ENCODE assay signal across 15 cellular contexts in the genomic region with DNA sequence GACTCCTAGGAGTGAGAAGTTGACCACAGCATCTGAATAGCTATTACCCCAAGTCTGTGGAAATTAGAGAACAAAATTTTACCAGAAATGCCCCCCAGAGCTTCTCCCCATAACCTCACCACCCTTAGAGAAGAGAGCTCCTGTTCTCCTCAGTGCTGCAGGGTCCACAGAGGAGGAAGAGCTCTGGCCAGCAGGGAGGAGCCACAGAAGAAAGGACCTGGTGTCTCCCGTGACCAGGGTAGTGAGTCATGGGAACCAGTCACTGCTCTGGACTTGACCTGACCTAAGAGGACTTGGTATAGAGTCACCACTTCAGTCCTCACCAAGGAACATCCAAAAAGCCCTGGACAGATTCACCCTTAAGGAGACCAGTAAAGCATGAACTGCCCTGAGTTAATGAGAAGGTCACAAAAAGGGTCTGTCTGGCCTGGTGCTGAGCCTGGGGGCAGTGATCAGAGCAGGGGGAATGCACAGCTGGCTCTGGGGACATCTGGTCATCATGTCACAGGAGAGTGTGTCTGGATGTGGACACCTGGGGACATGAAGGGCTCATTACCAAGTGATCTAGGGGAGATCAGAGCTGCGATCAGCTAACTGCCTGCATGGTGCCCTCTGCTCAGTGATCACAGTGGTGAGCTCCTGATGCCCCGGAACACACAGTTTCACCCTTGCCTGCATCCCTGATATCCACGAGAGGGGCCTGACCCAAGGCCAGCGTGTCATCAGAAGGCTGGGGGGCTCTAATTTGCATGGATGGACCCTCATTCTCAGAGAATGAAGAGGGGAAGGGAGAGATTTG.
A peak's percentile ranks its signal among the peaks of the same experiment; 100 is the strongest.
DNase-seq lines count a peak whose midpoint lies in the region; ATAC-seq, FAIRE-seq and TF ChIP-seq lines count a peak whose summit lies in the region.
"Had no signal": no experiment of that assay in that cellular context is flagged by ENCODE, and none has a peak within 500 bp of the region (broad histone marks: within the 10 kb centered on the region; RNA-seq: fewer than 3 reads in every experiment).

No MANE protein-coding gene starts in this region.

- H3K4me1 ChIP-seq in lower lobe of right lung, result no peaks in the 10 kb centered on the region
- H3K4me1 ChIP-seq: foreskin keratinocyte had no signal

- no peaks in the 10 kb centered on the region for H3K27me3 ChIP-seq in bronchial epithelial cell (ENCODE audit: control insufficient read depth, insufficient read depth, low read length)
- peaks cover 16% of the 10 kb centered on the region for H3K27me3 ChIP-seq in lower lobe of right lung (ENCODE audit: low read depth)
- H3K27me3 ChIP-seq in H7 (ENCODE audit: control insufficient read depth, insufficient read depth, low read length), result peaks cover 95% of the 10 kb centered on the region
- H3K27me3 ChIP-seq: body of pancreas, ovary had no signal

- H3K36me3 ChIP-seq in bronchial epithelial cell (ENCODE audit: control insufficient read depth, insufficient read depth, low read length) (no peaks in the 10 kb centered on the region), lower lobe of right lung (no peaks in the 10 kb centered on the region), H7 (replicated peaks; ENCODE audit: control insufficient read depth, insufficient read depth, low read length) (no peaks in the 10 kb centered on the region)
- H3K36me3 ChIP-seq: ovary had no signal

- H3K27me3 Mint-ChIP-seq in activated naive CD8-positive, alpha-beta T cell treated with anti-CD3 and anti-CD28 coated beads, Interleukin-2, amount 50 U/mL, for 24 hours, result peaks cover 28% of the 10 kb centered on the region

- H3K27ac ChIP-seq in lower lobe of right lung, result no peak overlapping the region
- H3K27ac ChIP-seq: body of pancreas, dorsolateral prefrontal cortex, foreskin keratinocyte, ovary, SK-N-MC had no signal

- intact Hi-C loops in lower lobe of right lung (cut with DNase I), result no loop called here

- no peak for TF ChIP-seq CTCF in bronchial epithelial cell (IDR thresholded peaks at IDR 0.05; ENCODE audit: insufficient read depth, low read length, severe bottlenecking)
- TF ChIP-seq CTCF in lower lobe of right lung (IDR thresholded peaks at IDR 0.05), result no peak

- ATAC-seq in lower lobe of right lung (peak; percentile 61 to 82), HG03342 (IDR thresholded peaks at IDR 0.05; ENCODE audit: unreplicated experiment) (no peak)
- ATAC-seq in activated naive CD8-positive, alpha-beta T cell treated with anti-CD3 and anti-CD28 coated beads, Interleukin-2, amount 50 U/mL, for 24 hours, result no peak
- ATAC-seq: body of pancreas had no signal

- no peaks in the 10 kb centered on the region for H3K9me3 Mint-ChIP-seq in activated naive CD8-positive, alpha-beta T cell treated with anti-CD3 and anti-CD28 coated beads, Interleukin-2, amount 50 U/mL, for 24 hours

- no peak overlapping the region for H3K27ac Mint-ChIP-seq in activated naive CD8-positive, alpha-beta T cell treated with anti-CD3 and anti-CD28 coated beads, Interleukin-2, amount 50 U/mL, for 24 hours

- no peaks in the 10 kb centered on the region for H3K9me3 ChIP-seq in lower lobe of right lung
- H3K9me3 ChIP-seq: body of pancreas, ovary had no signal

- no peaks in the 10 kb centered on the region for H3K4me1 Mint-ChIP-seq in activated naive CD8-positive, alpha-beta T cell treated with anti-CD3 and anti-CD28 coated beads, Interleukin-2, amount 50 U/mL, for 24 hours

- H3K4me3 Mint-ChIP-seq in activated naive CD8-positive, alpha-beta T cell treated with anti-CD3 and anti-CD28 coated beads, Interleukin-2, amount 50 U/mL, for 24 hours, result no peak overlapping the region

- DNase-seq in AG08396 (ENCODE audit: low spot score) (peak; percentile 62), HCEC 1CT (peak; percentile 33), bronchial epithelial cell (ENCODE audit: low read depth) (peak; percentile 29), lower lobe of right lung (no peak), H7 (no peak), SHP77 treated with DMSO at 0.1 percent for 48 hours (lab: John Stamatoyannopoulos, UW) (no peak)
- DNase-seq in activated naive CD8-positive, alpha-beta T cell treated with anti-CD3 and anti-CD28 coated beads, Interleukin-2, amount 50 U/mL, for 24 hours, result no peak
- DNase-seq: DMS79 treated with DMSO at 0.1 percent for 48 hours, dorsolateral prefrontal cortex, foreskin keratinocyte, NCI-H2171, ovary had no signal

- no peak overlapping the region for H3K4me3 ChIP-seq in bronchial epithelial cell (ENCODE audit: low read depth, low read length)
- no peak overlapping the region for H3K4me3 ChIP-seq in lower lobe of right lung
- H3K4me3 ChIP-seq in H7 (ENCODE audit: insufficient read depth, low read depth, low read length), result no peak overlapping the region
- H3K4me3 ChIP-seq: body of pancreas, dorsolateral prefrontal cortex, ovary, SK-N-MC had no signal

- FAIRE-seq in bronchial epithelial cell (lab: Jason Lieb, UNC), result peak; percentile 72

- H3K36me3 Mint-ChIP-seq in activated naive CD8-positive, alpha-beta T cell treated with anti-CD3 and anti-CD28 coated beads, Interleukin-2, amount 50 U/mL, for 24 hours (ENCODE audit: low read depth), result no peaks in the 10 kb centered on the region

Comparison
In these comparisons a context has a peak if more than half of its experiments do, and no peak if none do; other contexts are left out.
1. DNase-seq: peak in AG08396 (single experiment), HCEC 1CT (single experiment) and bronchial epithelial cell (single experiment); none in lower lobe of right lung (single experiment), activated naive CD8-positive, alpha-beta T cell treated with anti-CD3 and anti-CD28 coated beads, Interleukin-2, amount 50 U/mL, for 24 hours (single experiment), H7 (single experiment) and SHP77 treated with DMSO at 0.1 percent for 48 hours (single experiment).
2. ATAC-seq: peak in lower lobe of right lung (2 of 2); none in HG03342 (single experiment) and activated naive CD8-positive, alpha-beta T cell treated with anti-CD3 and anti-CD28 coated beads, Interleukin-2, amount 50 U/mL, for 24 hours (single experiment).